1 cellular context compared by ENCODE assay signal in the genomic region with DNA sequence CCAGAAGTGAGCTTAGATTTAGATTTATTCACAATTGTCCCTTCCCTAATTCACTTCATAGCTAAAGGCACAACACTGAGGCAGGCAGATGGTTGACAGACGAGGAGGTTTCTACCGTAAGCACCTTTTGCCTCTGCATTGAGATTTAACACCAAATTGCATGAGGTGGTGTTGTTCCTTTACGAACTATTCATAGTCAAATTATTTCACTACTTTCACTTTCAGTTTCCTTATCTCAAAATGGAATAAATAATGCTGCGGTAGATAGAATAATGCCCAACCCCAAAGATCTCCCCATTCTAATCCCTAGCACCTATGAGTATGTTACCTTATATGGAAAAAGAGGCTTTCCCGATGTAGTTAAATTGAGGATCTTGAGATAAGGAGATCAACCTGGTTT.
TF ChIP-seq lines count a peak whose summit lies in the region.

No MANE protein-coding gene starts in this region.

TF ChIP-seq in GM12878, 131 proteins besides CTCF, POLR2A, EP300 and RAD21:
- TF ChIP-seq, protein P1, sequence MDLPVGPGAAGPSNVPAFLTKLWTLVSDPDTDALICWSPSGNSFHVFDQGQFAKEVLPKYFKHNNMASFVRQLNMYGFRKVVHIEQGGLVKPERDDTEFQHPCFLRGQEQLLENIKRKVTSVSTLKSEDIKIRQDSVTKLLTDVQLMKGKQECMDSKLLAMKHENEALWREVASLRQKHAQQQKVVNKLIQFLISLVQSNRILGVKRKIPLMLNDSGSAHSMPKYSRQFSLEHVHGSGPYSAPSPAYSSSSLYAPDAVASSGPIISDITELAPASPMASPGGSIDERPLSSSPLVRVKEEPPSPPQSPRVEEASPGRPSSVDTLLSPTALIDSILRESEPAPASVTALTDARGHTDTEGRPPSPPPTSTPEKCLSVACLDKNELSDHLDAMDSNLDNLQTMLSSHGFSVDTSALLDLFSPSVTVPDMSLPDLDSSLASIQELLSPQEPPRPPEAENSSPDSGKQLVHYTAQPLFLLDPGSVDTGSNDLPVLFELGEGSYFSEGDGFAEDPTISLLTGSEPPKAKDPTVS (IDR thresholded peaks at IDR 0.05; ENCODE audit: low read depth, low read length), result no peak
- no peak for TF ChIP-seq PAX8 (IDR thresholded peaks at IDR 0.05)
- no peak for TF ChIP-seq ZNF274 (IDR thresholded peaks at IDR 0.05; ENCODE audit: insufficient read depth, insufficient read length)
- no peak for TF ChIP-seq ASH2L (IDR thresholded peaks at IDR 0.05; ENCODE audit: borderline replicate concordance, low read depth)
- no peak for TF ChIP-seq ZZZ3 (IDR thresholded peaks at IDR 0.05; ENCODE audit: control insufficient read depth, insufficient read length, low read depth)
- TF ChIP-seq, protein P2, sequence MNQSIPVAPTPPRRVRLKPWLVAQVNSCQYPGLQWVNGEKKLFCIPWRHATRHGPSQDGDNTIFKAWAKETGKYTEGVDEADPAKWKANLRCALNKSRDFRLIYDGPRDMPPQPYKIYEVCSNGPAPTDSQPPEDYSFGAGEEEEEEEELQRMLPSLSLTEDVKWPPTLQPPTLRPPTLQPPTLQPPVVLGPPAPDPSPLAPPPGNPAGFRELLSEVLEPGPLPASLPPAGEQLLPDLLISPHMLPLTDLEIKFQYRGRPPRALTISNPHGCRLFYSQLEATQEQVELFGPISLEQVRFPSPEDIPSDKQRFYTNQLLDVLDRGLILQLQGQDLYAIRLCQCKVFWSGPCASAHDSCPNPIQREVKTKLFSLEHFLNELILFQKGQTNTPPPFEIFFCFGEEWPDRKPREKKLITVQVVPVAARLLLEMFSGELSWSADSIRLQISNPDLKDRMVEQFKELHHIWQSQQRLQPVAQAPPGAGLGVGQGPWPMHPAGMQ (IDR thresholded peaks at IDR 0.05; ENCODE audit: borderline replicate concordance), result no peak
- TF ChIP-seq IKZF1 (conservative IDR thresholded peaks at IDR 0.05), result no peak
- TF ChIP-seq ZNF207 (IDR thresholded peaks at IDR 0.05; ENCODE audit: borderline replicate concordance), result no peak
- no peak for TF ChIP-seq YBX1 (IDR thresholded peaks at IDR 0.05)
- TF ChIP-seq, protein P3, sequence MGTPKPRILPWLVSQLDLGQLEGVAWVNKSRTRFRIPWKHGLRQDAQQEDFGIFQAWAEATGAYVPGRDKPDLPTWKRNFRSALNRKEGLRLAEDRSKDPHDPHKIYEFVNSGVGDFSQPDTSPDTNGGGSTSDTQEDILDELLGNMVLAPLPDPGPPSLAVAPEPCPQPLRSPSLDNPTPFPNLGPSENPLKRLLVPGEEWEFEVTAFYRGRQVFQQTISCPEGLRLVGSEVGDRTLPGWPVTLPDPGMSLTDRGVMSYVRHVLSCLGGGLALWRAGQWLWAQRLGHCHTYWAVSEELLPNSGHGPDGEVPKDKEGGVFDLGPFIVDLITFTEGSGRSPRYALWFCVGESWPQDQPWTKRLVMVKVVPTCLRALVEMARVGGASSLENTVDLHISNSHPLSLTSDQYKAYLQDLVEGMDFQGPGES (IDR thresholded peaks at IDR 0.05), result no peak
- TF ChIP-seq JUNB (IDR thresholded peaks at IDR 0.05), result no peak
